Comparison of ENCODE assay signal across 24 cellular contexts in the genomic region with DNA sequence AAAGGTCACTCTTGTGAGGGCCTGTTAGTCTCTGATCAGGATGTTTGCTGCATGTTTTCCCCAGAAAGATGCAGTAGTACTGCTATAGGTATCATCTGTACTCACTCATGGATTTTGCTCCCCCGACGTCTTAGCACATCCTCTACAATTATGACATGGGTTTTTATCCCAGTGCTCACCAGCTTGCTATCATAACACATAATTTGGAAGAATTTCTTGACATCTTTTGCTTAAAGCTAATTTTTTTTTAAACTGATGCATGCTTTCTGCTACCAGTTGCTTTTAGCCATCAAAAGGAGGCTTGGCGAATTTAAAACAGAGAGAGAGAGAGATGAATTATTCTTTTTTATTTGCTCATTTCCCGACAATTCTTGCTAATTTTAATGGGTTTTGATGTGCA.
"Had no signal": no experiment of that assay in that cellular context is flagged by ENCODE, and none has a peak within 500 bp of the region (broad histone marks: within the 10 kb centered on the region; RNA-seq: fewer than 3 reads in every experiment).

No MANE protein-coding gene starts in this region.

- H3K4me3 Mint-ChIP-seq: activated CD4-positive, alpha-beta memory T cell treated with anti-CD3 and anti-CD28 coated beads, Interleukin-2, amount 10 ng/mL, durations not matched to agents 7 days and 5 days; activated CD4-positive, alpha-beta T cell treated with anti-CD3 and anti-CD28 coated beads, Interleukin-2, amount 10 ng/mL, durations not matched to agents 24 days and 14 days; activated CD8-positive, alpha-beta memory T cell treated with anti-CD3 and anti-CD28 coated beads, Interleukin-2, amount 10 ng/mL, durations not matched to agents 7 days and 5 days; central memory CD8-positive, alpha-beta T cell; dendritic cell treated with granulocyte-macrophage colony-stimulating factor and Interleukin-4, amounts not matched to agents 40 ng/mL and 50 ng/mL, for 4 days; nephron progenitor cell; stimulated activated effector memory CD8-positive, alpha-beta T cell treated with anti-CD3 and anti-CD28 coated beads, Interleukin-12 subunit alpha, Interleukin-12 subunit beta, amount 100 ng/mL, for 72 hours had no signal

- H3K27ac Mint-ChIP-seq: activated CD4-positive, alpha-beta memory T cell treated with anti-CD3 and anti-CD28 coated beads, Interleukin-2, amount 10 ng/mL, durations not matched to agents 7 days and 5 days; activated CD4-positive, alpha-beta T cell treated with anti-CD3 and anti-CD28 coated beads, Interleukin-2, amount 10 ng/mL, durations not matched to agents 24 days and 14 days; activated CD8-positive, alpha-beta memory T cell treated with anti-CD3 and anti-CD28 coated beads, Interleukin-2, amount 10 ng/mL, durations not matched to agents 7 days and 5 days; activated naive CD4-positive, alpha-beta T cell treated with anti-CD3 and anti-CD28 coated beads for 36 hours; activated naive CD8-positive, alpha-beta T cell treated with anti-CD3 and anti-CD28 coated beads, Interleukin-2, amount 50 U/mL, for 24 hours; dendritic cell treated with granulocyte-macrophage colony-stimulating factor and Interleukin-4, amounts not matched to agents 40 ng/mL and 50 ng/mL, for 4 days; nephron progenitor cell; stimulated activated effector memory CD8-positive, alpha-beta T cell treated with anti-CD3 and anti-CD28 coated beads, Interleukin-12 subunit alpha, Interleukin-12 subunit beta, amount 100 ng/mL, for 72 hours; type B pancreatic cell had no signal

- H3K36me3 Mint-ChIP-seq: activated CD8-positive, alpha-beta memory T cell treated with anti-CD3 and anti-CD28 coated beads, Interleukin-2, amount 10 ng/mL, durations not matched to agents 7 days and 5 days; stimulated activated effector memory CD8-positive, alpha-beta T cell treated with anti-CD3 and anti-CD28 coated beads, Interleukin-12 subunit alpha, Interleukin-12 subunit beta, amount 100 ng/mL, for 72 hours had no signal

- H3K9me3 Mint-ChIP-seq: activated CD4-positive, alpha-beta memory T cell treated with anti-CD3 and anti-CD28 coated beads, Interleukin-2, amount 10 ng/mL, durations not matched to agents 7 days and 5 days; activated CD4-positive, alpha-beta T cell treated with anti-CD3 and anti-CD28 coated beads, Interleukin-2, amount 10 ng/mL, durations not matched to agents 24 days and 14 days; activated naive CD8-positive, alpha-beta T cell treated with anti-CD3 and anti-CD28 coated beads, Interleukin-2, amount 50 U/mL, for 24 hours; central memory CD8-positive, alpha-beta T cell; dendritic cell treated with granulocyte-macrophage colony-stimulating factor and Interleukin-4, amounts not matched to agents 40 ng/mL and 50 ng/mL, for 4 days; nephron progenitor cell; stimulated activated effector memory CD8-positive, alpha-beta T cell treated with anti-CD3 and anti-CD28 coated beads, Interleukin-12 subunit alpha, Interleukin-12 subunit beta, amount 100 ng/mL, for 72 hours; stimulated activated naive CD8-positive, alpha-beta T cell treated with anti-CD3 and anti-CD28 coated beads, Interleukin-15, amount 100 ng/mL, for 72 hours; type B pancreatic cell had no signal

- H3K4me1 Mint-ChIP-seq: central memory CD8-positive, alpha-beta T cell; nephron progenitor cell; stimulated activated effector memory CD8-positive, alpha-beta T cell treated with anti-CD3 and anti-CD28 coated beads, Interleukin-12 subunit alpha, Interleukin-12 subunit beta, amount 100 ng/mL, for 72 hours had no signal

- DNase-seq: activated CD4-positive, alpha-beta memory T cell treated with anti-CD3 and anti-CD28 coated beads, Interleukin-2, amount 10 ng/mL, durations not matched to agents 7 days and 5 days; activated CD8-positive, alpha-beta memory T cell treated with anti-CD3 and anti-CD28 coated beads, Interleukin-2, amount 10 ng/mL, durations not matched to agents 7 days and 5 days; amygdala; esophagus squamous epithelium; foreskin melanocyte; left ventricle myocardium superior; mucosa of descending colon; nephron progenitor cell; pancreas; retina; stimulated activated CD4-positive, alpha-beta T cell treated with anti-CD3 and anti-CD28 coated beads, Interleukin-12 subunit alpha, Interleukin-12 subunit beta, amount 100 ng/mL, for 4 hours; stimulated activated CD4-positive, alpha-beta T cell treated with anti-CD3 and anti-CD28 coated beads, Interleukin-4, amount 100 ng/mL, for 1 hour; stimulated activated naive CD8-positive, alpha-beta T cell treated with anti-CD3 and anti-CD28 coated beads, Interleukin-15, amount 100 ng/mL, for 72 hours; substantia nigra; T-helper 9 cell; uterus had no signal

- ATAC-seq: activated CD8-positive, alpha-beta memory T cell treated with anti-CD3 and anti-CD28 coated beads, Interleukin-2, amount 10 ng/mL, durations not matched to agents 7 days and 5 days; mucosa of descending colon; pancreas; sciatic nerve had no signal
